In the genomic region with DNA sequence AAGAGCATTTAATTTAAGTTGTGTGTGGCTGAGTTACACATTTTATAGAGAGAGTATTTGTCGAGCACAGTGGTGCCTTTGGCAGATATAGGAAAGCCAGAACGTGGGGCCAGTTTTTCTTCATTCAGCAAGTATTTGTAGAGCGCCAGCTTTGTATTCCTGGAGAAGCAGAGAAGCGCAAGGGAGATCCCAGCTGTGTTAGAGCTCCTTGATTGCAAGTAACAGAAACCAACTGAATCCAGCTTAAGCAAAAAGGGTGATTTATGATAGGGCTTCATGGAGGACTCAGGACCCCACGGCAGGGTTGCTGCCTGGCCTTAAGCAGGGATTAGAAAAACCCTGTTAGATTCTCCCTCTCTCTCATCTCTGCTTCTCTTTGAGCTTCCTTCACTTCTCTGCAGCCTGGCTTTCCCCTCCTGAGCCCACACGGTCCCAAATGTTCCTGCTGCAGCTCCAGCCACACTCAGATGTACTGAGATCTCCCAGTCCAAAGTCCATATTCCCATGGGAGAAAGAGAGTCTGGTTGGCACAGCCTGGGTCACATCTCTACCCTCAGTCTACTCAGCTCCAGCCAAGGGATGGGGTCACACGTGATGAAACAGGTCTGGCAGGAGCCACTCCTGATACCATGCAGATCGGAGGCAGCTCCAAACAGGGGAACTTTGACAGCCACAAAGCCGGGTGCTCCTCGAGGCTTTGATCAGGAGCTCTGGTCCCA, we compare ENCODE assay signal across 23 cellular contexts. TPM values are rescaled to one million over a fixed set of nuclear protein-coding genes. Genes with fewer than 3 reads are reported as not detected.
A peak's percentile ranks its signal among the peaks of the same experiment; 100 is the strongest.
DNase-seq lines count a peak whose midpoint lies in the region; TF ChIP-seq lines count a peak whose summit lies in the region.
"Had no signal": no experiment of that assay in that cellular context is flagged by ENCODE, and none has a peak within 500 bp of the region (broad histone marks: within the 10 kb centered on the region; RNA-seq: fewer than 3 reads in every experiment).

No MANE protein-coding gene starts in this region.

- no peak overlapping the region for H2BK5ac ChIP-seq in neuronal stem cell (ENCODE audit: low read length)

- H2AK5ac ChIP-seq in neuronal stem cell (ENCODE audit: low read depth, low read length), result peak overlapping the region; percentile 27

- H2BK12ac ChIP-seq in neuronal stem cell (ENCODE audit: low read length), result no peak overlapping the region

- no peak overlapping the region for H4K91ac ChIP-seq in neuronal stem cell (ENCODE audit: low read depth, low read length, poor library complexity)

- H3K4me1 ChIP-seq in endodermal cell (ENCODE audit: control insufficient read depth, insufficient read depth, low read length) (peaks cover 7% of the 10 kb centered on the region), neuronal stem cell (ENCODE audit: control insufficient read depth in 2 of 2, insufficient read depth in 1 of 2, low read depth in 1 of 2, low read length in 2 of 2) (peaks cover 10 to 30% of the 10 kb centered on the region in 2 donors), suprapubic skin (peaks cover 43% of the 10 kb centered on the region)
- H3K4me1 ChIP-seq in effector memory CD4-positive, alpha-beta T cell (ENCODE audit: control insufficient read depth, insufficient read depth, low read length, poor library complexity, severe bottlenecking), result no peaks in the 10 kb centered on the region

- no peaks in the 10 kb centered on the region for H3K27me3 Mint-ChIP-seq in endodermal cell (ENCODE audit: insufficient read depth)

- H3K9ac ChIP-seq in endodermal cell (ENCODE audit: extremely low read depth, low read length, poor library complexity, severe bottlenecking), result no peak overlapping the region
- H3K9ac ChIP-seq in neuronal stem cell (ENCODE audit: low read depth, low read length, poor library complexity), result no peak overlapping the region

- H3K79me1 ChIP-seq in neuronal stem cell (ENCODE audit: low read depth, low read length), result no peaks in the 10 kb centered on the region

- H3K14ac ChIP-seq in neuronal stem cell (ENCODE audit: low read length), result no peak overlapping the region

- DNase-seq in ELF-1 (ENCODE audit: low read depth, low spot score) (peak; percentile 24), NCI-H526 (lab: John Stamatoyannopoulos, UW) (peak; percentile 35 to 69), endodermal cell (no peak), neuronal stem cell (ENCODE audit: low spot score) (no peak), suprapubic skin (ENCODE audit: low spot score in 2 of 2) (no peak), NCI-H446 (lab: John Stamatoyannopoulos, UW) (no peak)
- DNase-seq in effector memory CD4-positive, alpha-beta T cell, result no peak
- DNase-seq: activated CD4-positive, alpha-beta T cell treated with anti-CD3 and anti-CD28 coated beads, Interleukin-2, amount 10 ng/mL, durations not matched to agents 7 days and 5 days; activated naive CD4-positive, alpha-beta T cell treated with anti-CD3 and anti-CD28 coated beads, Interleukin-2, amount 50 U/mL, for 16 hours; activated T-cell treated with anti-CD3 and anti-CD28 coated beads, Interleukin-2, amount 50 U/mL, for 72 hours; C1 segment of cervical spinal cord; dermis blood vessel endothelial cell; EL; glutamatergic neuron; HCEC 1CT; mammary epithelial cell; NCI-H1105; NCI-H2029 treated with DMSO at 0.1 percent for 48 hours; NCI-H446 treated with DMSO at 0.1 percent for 48 hours; stimulated activated CD4-positive, alpha-beta T cell treated with anti-CD3 and anti-CD28 coated beads, Interleukin-2, amount 100 ng/mL, for 24 hours; substantia nigra had no signal

- H2BK120ac ChIP-seq in neuronal stem cell (ENCODE audit: low read depth, low read length), result no peak overlapping the region

- no peak for TF ChIP-seq POLR2A in suprapubic skin (IDR thresholded peaks at IDR 0.05)

- H2BK15ac ChIP-seq in neuronal stem cell (ENCODE audit: low read length), result no peak overlapping the region

- no peak overlapping the region for H3K27ac Mint-ChIP-seq in endodermal cell
- H3K27ac Mint-ChIP-seq: activated CD4-positive, alpha-beta T cell treated with anti-CD3 and anti-CD28 coated beads, Interleukin-2, amount 10 ng/mL, durations not matched to agents 7 days and 5 days; activated T-cell treated with anti-CD3 and anti-CD28 coated beads, Interleukin-2, amount 50 U/mL, for 72 hours had no signal

- H3K9me3 ChIP-seq in endodermal cell (ENCODE audit: control insufficient read depth, low read length) (no peaks in the 10 kb centered on the region), neuronal stem cell (replicated peaks in 1 of 2; ENCODE audit: control insufficient read depth in 2 of 2, insufficient read depth in 1 of 2, low read depth in 1 of 2, low read length in 2 of 2) (no peaks in the 10 kb centered on the region), suprapubic skin (no peaks in the 10 kb centered on the region)
- H3K9me3 ChIP-seq in effector memory CD4-positive, alpha-beta T cell (ENCODE audit: control insufficient read depth, low read length), result no peaks in the 10 kb centered on the region

- no peak overlapping the region for H3K4ac ChIP-seq in neuronal stem cell (ENCODE audit: low read length)

- H3K18ac ChIP-seq in neuronal stem cell (ENCODE audit: low read length), result no peak overlapping the region

- H3K36me3 ChIP-seq in endodermal cell (ENCODE audit: control insufficient read depth, insufficient read depth, low read length) (no peaks in the 10 kb centered on the region), neuronal stem cell (replicated peaks in 1 of 2; ENCODE audit: control insufficient read depth in 2 of 2, insufficient read depth in 2 of 2, low read length in 2 of 2) (no peaks in the 10 kb centered on the region), suprapubic skin (no peaks in the 10 kb centered on the region)
- no peaks in the 10 kb centered on the region for H3K36me3 ChIP-seq in effector memory CD4-positive, alpha-beta T cell (ENCODE audit: control insufficient read depth, insufficient read depth, low read length)
- H3K36me3 ChIP-seq: cardiac muscle cell had no signal

- no peaks in the 10 kb centered on the region for H3K9me3 Mint-ChIP-seq in endodermal cell
- H3K9me3 Mint-ChIP-seq: activated CD4-positive, alpha-beta T cell treated with anti-CD3 and anti-CD28 coated beads, Interleukin-2, amount 10 ng/mL, durations not matched to agents 7 days and 5 days; activated T-cell treated with anti-CD3 and anti-CD28 coated beads, Interleukin-2, amount 50 U/mL, for 72 hours had no signal

- H4K8ac ChIP-seq in neuronal stem cell (ENCODE audit: low read depth, low read length), result no peak overlapping the region

- no peak overlapping the region for H3K23ac ChIP-seq in neuronal stem cell (ENCODE audit: low read depth, low read length, poor library complexity)

- H2AFZ ChIP-seq in neuronal stem cell (ENCODE audit: low read length), result no peak overlapping the region

- TF ChIP-seq CTCF in endodermal cell (conservative IDR thresholded peaks at IDR 0.05), result no peak
- no peak for TF ChIP-seq CTCF in suprapubic skin (IDR thresholded peaks at IDR 0.05)

- H3K4me3 Mint-ChIP-seq in endodermal cell, result no peak overlapping the region
- H3K4me3 Mint-ChIP-seq: activated CD4-positive, alpha-beta T cell treated with anti-CD3 and anti-CD28 coated beads, Interleukin-2, amount 10 ng/mL, durations not matched to agents 7 days and 5 days; activated T-cell treated with anti-CD3 and anti-CD28 coated beads, Interleukin-2, amount 50 U/mL, for 72 hours had no signal

- H3K36me3 Mint-ChIP-seq in endodermal cell (ENCODE audit: low read depth), result no peaks in the 10 kb centered on the region

- 88 to 89% methylated on average over 9 to 10 of the region's 10 CpGs for WGBS in endodermal cell (ENCODE audit: insufficient coverage in 1 of 2, insufficient read length in 1 of 2), 2 experiments
- WGBS in neuronal stem cell (ENCODE audit: extremely low coverage in 2 of 2, insufficient read length in 2 of 2, insufficient replicate concordance in 1 of 2), 2 donors, result no CpG with 5 or more reads among the region's 10 CpGs
- 69% methylated on average over 6 of the region's 10 CpGs for WGBS in suprapubic skin

- H3K27me3 ChIP-seq in endodermal cell (ENCODE audit: control insufficient read depth, insufficient read depth, low read length, poor library complexity, severe bottlenecking) (no peaks in the 10 kb centered on the region), neuronal stem cell (ENCODE audit: control insufficient read depth in 3 of 3, insufficient read depth in 3 of 3, low read depth in 1 of 3, low read length in 3 of 3) (no peaks in the 10 kb centered on the region), suprapubic skin (no peaks in the 10 kb centered on the region)
- H3K27me3 ChIP-seq in effector memory CD4-positive, alpha-beta T cell (replicated peaks; ENCODE audit: control insufficient read depth, insufficient read depth, low read length, poor library complexity, severe bottlenecking), result no peaks in the 10 kb centered on the region
- H3K27me3 ChIP-seq: cardiac muscle cell had no signal

- H3K4me2 ChIP-seq in neuronal stem cell (ENCODE audit: insufficient read depth, low read length, poor library complexity, severe bottlenecking), result no peak overlapping the region

- H3K27ac ChIP-seq in endodermal cell (ENCODE audit: low read depth, low read length) (peak overlapping the region; percentile 26), neuronal stem cell (replicated peaks; ENCODE audit: low read length) (no peak overlapping the region), suprapubic skin (no peak overlapping the region)
- H3K27ac ChIP-seq in effector memory CD4-positive, alpha-beta T cell (ENCODE audit: insufficient read depth, low read length, poor library complexity, severe bottlenecking), result no peak overlapping the region
- H3K27ac ChIP-seq: cardiac muscle cell had no signal

- peaks cover 16% of the 10 kb centered on the region for H3K4me1 Mint-ChIP-seq in endodermal cell
- H3K4me1 Mint-ChIP-seq: activated CD4-positive, alpha-beta T cell treated with anti-CD3 and anti-CD28 coated beads, Interleukin-2, amount 10 ng/mL, durations not matched to agents 7 days and 5 days had no signal

- TF ChIP-seq EP300 in suprapubic skin (IDR thresholded peaks at IDR 0.05), result no peak

- H3K4me3 ChIP-seq in endodermal cell (ENCODE audit: low read length), result no peak overlapping the region
- H3K4me3 ChIP-seq in neuronal stem cell (ENCODE audit: low read length in 2 of 2), result no peak overlapping the region
- no peak overlapping the region for H3K4me3 ChIP-seq in effector memory CD4-positive, alpha-beta T cell (ENCODE audit: insufficient read depth, low read depth, low read length, poor library complexity, severe bottlenecking)
- no peak overlapping the region for H3K4me3 ChIP-seq in suprapubic skin
- H3K4me3 ChIP-seq: cardiac muscle cell had no signal

RNA-seq across cellular contexts. Expression of a gene that starts 16.7 kb away (rescaled TPM):
- total RNA-seq in endodermal cell (10 to 100 TPM; 19.1 to 19.3 TPM), suprapubic skin (10 to 100 TPM; 15.2 to 50.8 (median 36.4) TPM)
- polyA plus RNA-seq in endodermal cell (2013, experiment 1 of 2), result 11.7 TPM
- polyA plus RNA-seq in endodermal cell (2013, experiment 2 of 2), result 12.2 TPM
- 14.8 TPM for polyA plus RNA-seq in neuronal stem cell (2013, experiment 1 of 2)
- 13.8 TPM for polyA plus RNA-seq in neuronal stem cell (2013, experiment 2 of 2)

RNA-seq across cellular contexts. Expression of a gene that starts 17.2 kb away (rescaled TPM):
- 10 to 100 TPM; 84.2 to 98.8 TPM for total RNA-seq in endodermal cell
- 103 TPM for polyA plus RNA-seq in endodermal cell (2013, experiment 1 of 2)
- 84.0 TPM for polyA plus RNA-seq in endodermal cell (2013, experiment 2 of 2)
- 105 TPM for polyA plus RNA-seq in neuronal stem cell (2013, experiment 1 of 2)
- polyA plus RNA-seq in neuronal stem cell (2013, experiment 2 of 2), result 107 TPM
- total RNA-seq in suprapubic skin, result 100 to 1,000 TPM; 111 to 238 (median 118) TPM

RNA-seq across cellular contexts. Expression of a gene that starts 57.2 kb away (rescaled TPM):
- total RNA-seq in endodermal cell, result not detected
- not detected for polyA plus RNA-seq in endodermal cell (2013, experiment 1 of 2)
- polyA plus RNA-seq in endodermal cell (2013, experiment 2 of 2), result not detected
- polyA plus RNA-seq in neuronal stem cell (2013, experiment 1 of 2), result not detected
- not detected for polyA plus RNA-seq in neuronal stem cell (2013, experiment 2 of 2)
- 1 to 10 TPM in 2 of 4 donors, under 1 TPM in 1, not detected in 1; 0.45 to 2.5 (median 2.0) TPM for total RNA-seq in suprapubic skin
- total RNA-seq: activated T-cell treated with anti-CD3 and anti-CD28 coated beads, Interleukin-2, amount 50 U/mL, for 72 hours; cardiac muscle cell; T-helper 1 cell treated with Interleukin-12 subunit alpha and Interleukin-12 subunit beta and Interleukin-4 antibody, amounts not matched to agents 30 ng/mL and 1 ng/mL, for 36 hours had no signal
- polyA plus RNA-seq: cardiac muscle cell had no signal

Comparison
In these comparisons a context has a peak if more than half of its experiments do, and no peak if none do; other contexts are left out.
1. DNase-seq: peak in ELF-1 (single experiment) and NCI-H526 (2 of 2); none in endodermal cell (single experiment), neuronal stem cell (single experiment), effector memory CD4-positive, alpha-beta T cell (0 of 3), suprapubic skin (0 of 2) and NCI-H446 (0 of 2).